In genomic region chr6:39453956-39454524, GRCh38 we compare ENCODE assay signal across 21 cellular contexts.
"Had no signal": no experiment of that assay in that cellular context is flagged by ENCODE, and none has a peak within 500 bp of the region (broad histone marks: within the 10 kb centered on the region; RNA-seq: fewer than 3 reads in every experiment).

No MANE protein-coding gene starts in this region.

- H3K4me1 ChIP-seq: gastrocnemius medialis, pancreas, upper lobe of right lung had no signal

- DNase-seq: activated CD4-positive, alpha-beta T cell treated with anti-CD3 and anti-CD28 coated beads for 1 hour; activated CD4-positive, alpha-beta T cell treated with anti-CD3 and anti-CD28 coated beads, Interleukin-2, amount 50 U/mL, for 1 hour; activated CD8-positive, alpha-beta T cell treated with anti-CD3 and anti-CD28 coated beads, Interleukin-2, amount 10 ng/mL, durations not matched to agents 7 days and 5 days; activated naive CD4-positive, alpha-beta T cell treated with Interleukin-2 at 50 U/mL for 16 hours; activated naive CD8-positive, alpha-beta T cell treated with anti-CD3 and anti-CD28 coated beads for 36 hours; amniotic stem cell; gastrocnemius medialis; head of caudate nucleus; kidney; naive thymus-derived CD4-positive, alpha-beta T cell; pancreas; right cardiac atrium; stimulated activated CD4-positive, alpha-beta T cell treated with anti-CD3 and anti-CD28 coated beads, Interleukin-4, amount 100 ng/mL, for 24 hours; stimulated activated naive CD8-positive, alpha-beta T cell treated with anti-CD3 and anti-CD28 coated beads, Interleukin-15, Interleukin-2, amounts not matched to agents 100 U/mL and 50 U/mL, for 24 hours; T-helper 1 cell; upper lobe of right lung; WERI-Rb-1 had no signal

- H3K27ac Mint-ChIP-seq: activated CD8-positive, alpha-beta T cell treated with anti-CD3 and anti-CD28 coated beads, Interleukin-2, amount 10 ng/mL, durations not matched to agents 7 days and 5 days; activated naive CD8-positive, alpha-beta T cell treated with anti-CD3 and anti-CD28 coated beads for 36 hours; activated T-helper 17 cell treated with anti-CD3 and anti-CD28 coated beads, Interleukin-2, amount 50 U/mL, for 72 hours; naive thymus-derived CD4-positive, alpha-beta T cell had no signal

- H3K36me3 ChIP-seq: gastrocnemius medialis, pancreas, upper lobe of right lung, WERI-Rb-1 had no signal

- H3K4me1 Mint-ChIP-seq: activated T-helper 17 cell treated with anti-CD3 and anti-CD28 coated beads, Interleukin-2, amount 50 U/mL, for 72 hours; naive thymus-derived CD4-positive, alpha-beta T cell had no signal

- H3K27ac ChIP-seq: gastrocnemius medialis, pancreas, upper lobe of right lung, WERI-Rb-1 had no signal

- H3K4me3 Mint-ChIP-seq: activated CD8-positive, alpha-beta T cell treated with anti-CD3 and anti-CD28 coated beads, Interleukin-2, amount 10 ng/mL, durations not matched to agents 7 days and 5 days; activated naive CD8-positive, alpha-beta T cell treated with anti-CD3 and anti-CD28 coated beads for 36 hours; activated T-helper 17 cell treated with anti-CD3 and anti-CD28 coated beads, Interleukin-2, amount 50 U/mL, for 72 hours; naive thymus-derived CD4-positive, alpha-beta T cell had no signal

- FAIRE-seq: endometrium, kidney, pancreas, TTC549 had no signal

- H3K4me3 ChIP-seq: gastrocnemius medialis, lung, pancreas, upper lobe of right lung had no signal

- H3K9me3 ChIP-seq: gastrocnemius medialis, pancreas, upper lobe of right lung had no signal

- H3K27me3 ChIP-seq: gastrocnemius medialis, pancreas, upper lobe of right lung had no signal
